In the genomic region with DNA sequence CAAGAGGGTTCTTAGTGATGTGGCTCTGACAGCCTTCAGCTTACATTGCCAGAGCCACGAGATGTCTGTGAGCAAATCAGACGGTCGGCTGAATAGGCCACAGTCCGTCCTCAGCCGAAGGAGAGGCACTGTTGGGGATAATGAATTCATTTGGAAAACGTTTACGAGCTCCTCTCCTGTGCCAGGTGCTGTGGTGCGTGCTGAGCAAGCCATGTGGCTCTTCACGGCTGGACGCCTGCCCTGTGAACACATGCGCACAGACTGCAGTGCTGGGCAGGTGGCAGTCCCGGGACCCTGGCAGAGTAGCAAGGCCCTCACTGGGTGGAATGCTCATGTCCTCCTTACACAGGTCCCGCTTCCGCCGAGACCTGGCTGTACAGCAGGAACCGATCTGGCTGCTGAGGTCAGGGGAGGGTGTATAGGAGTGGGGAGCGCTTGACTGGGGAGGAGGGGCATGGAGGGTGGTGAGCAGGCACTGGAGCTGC, we compare ENCODE assay signal across 9 cellular contexts. TPM values are rescaled to one million over a fixed set of nuclear protein-coding genes. Genes with fewer than 3 reads are reported as not detected.
DNase-seq lines count a peak whose midpoint lies in the region; ATAC-seq and TF ChIP-seq lines count a peak whose summit lies in the region.
"Had no signal": no experiment of that assay in that cellular context is flagged by ENCODE, and none has a peak within 500 bp of the region (broad histone marks: within the 10 kb centered on the region; RNA-seq: fewer than 3 reads in every experiment).

No MANE protein-coding gene starts in this region.

- no peaks in the 10 kb centered on the region for H3K9me3 Mint-ChIP-seq in activated CD4-positive, alpha-beta memory T cell treated with anti-CD3 and anti-CD28 coated beads for 36 hours

- peaks cover 76% of the 10 kb centered on the region for H3K79me2 ChIP-seq in MM.1S (ENCODE audit: low read length)

- TF ChIP-seq CTCF in BE2C (IDR thresholded peaks at IDR 0.05; ENCODE audit: low read depth, low read length) (no peak), MM.1S (IDR thresholded peaks at IDR 0.05; ENCODE audit: low read length) (no peak)

- no peaks in the 10 kb centered on the region; the same call in 1 of the 2 replicates for H3K36me3 ChIP-seq in BE2C
- H3K36me3 ChIP-seq in MM.1S (replicated peaks; ENCODE audit: insufficient read depth, low read length) = no peaks in the 10 kb centered on the region

- H3K27me3 Mint-ChIP-seq in activated CD4-positive, alpha-beta memory T cell treated with anti-CD3 and anti-CD28 coated beads for 36 hours = no peaks in the 10 kb centered on the region

- H3K9ac ChIP-seq in MM.1S (ENCODE audit: low read length) = no peak overlapping the region

- peak overlapping the region; percentile 92 for H3K27ac Mint-ChIP-seq in activated CD4-positive, alpha-beta memory T cell treated with anti-CD3 and anti-CD28 coated beads for 36 hours

- no peaks in the 10 kb centered on the region for H3K9me2 ChIP-seq in MM.1S (replicated peaks; ENCODE audit: insufficient read depth, low read length)

- no peak overlapping the region for H3K4me3 Mint-ChIP-seq in activated CD4-positive, alpha-beta memory T cell treated with anti-CD3 and anti-CD28 coated beads for 36 hours

- peaks cover 70% of the 10 kb centered on the region for H3K4me1 Mint-ChIP-seq in activated CD4-positive, alpha-beta memory T cell treated with anti-CD3 and anti-CD28 coated beads for 36 hours (ENCODE audit: low read depth)

- peaks cover 7% of the 10 kb centered on the region for H3K36me3 Mint-ChIP-seq in activated CD4-positive, alpha-beta memory T cell treated with anti-CD3 and anti-CD28 coated beads for 36 hours

- ATAC-seq in GM21529 (IDR thresholded peaks at IDR 0.05; ENCODE audit: unreplicated experiment) = peak; percentile 33

- H3F3A ChIP-seq in MM.1S (ENCODE audit: insufficient read depth, low read length) = no peaks in the 10 kb centered on the region

- no peaks in the 10 kb centered on the region for H3K9me3 ChIP-seq in BE2C
- no peaks in the 10 kb centered on the region for H3K9me3 ChIP-seq in MM.1S (replicated peaks; ENCODE audit: insufficient read depth, low read length)

- CTCF ChIA-PET in activated CD4-positive, alpha-beta memory T cell treated with anti-CD3 and anti-CD28 coated beads for 36 hours (lab: Charles Lee) = interaction anchor here (1.4 to 3.4 kb wide), 3 partner anchors 10 to 33 kb away, joined by 3 to 22 read pairs (median 5); no protein-coding TSS in a partner anchor

- H3K4me1 ChIP-seq in BE2C (peaks cover 5% of the 10 kb centered on the region), MM.1S (ENCODE audit: low read length) (peaks cover 13% of the 10 kb centered on the region)

- no peak overlapping the region for H2AFZ ChIP-seq in MM.1S (ENCODE audit: low read length)

- intact Hi-C loops in activated CD4-positive, alpha-beta memory T cell treated with anti-CD3 and anti-CD28 coated beads for 36 hours (cut with micrococcal nuclease) = no loop called here

- H3K4me2 ChIP-seq in MM.1S (ENCODE audit: low read depth, low read length) = no peak overlapping the region

- H3K27ac ChIP-seq in MM.1S (ENCODE audit: low read length) = no peak overlapping the region

- H4K20me1 ChIP-seq in MM.1S (ENCODE audit: insufficient read depth, low read length) = 0 out of 2 replicates have a peak, but pooled peaks cover 7% of the 10 kb centered on the region

- peak; percentile 47 for DNase-seq in BE2C
- DNase-seq in activated CD4-positive, alpha-beta memory T cell treated with anti-CD3 and anti-CD28 coated beads for 36 hours = no peak
- peak; percentile 84 for DNase-seq in left kidney (ENCODE audit: low read depth, low spot score)
- no peak for DNase-seq in MM.1S
- no peak for DNase-seq in RKO (ENCODE audit: low spot score)
- DNase-seq in stimulated activated CD4-positive, alpha-beta T cell treated with anti-CD3 and anti-CD28 coated beads, Interleukin-15, amount 100 ng/mL, for 24 hours = no peak
- no peak for DNase-seq in cortex of kidney (lab: John Stamatoyannopoulos, UW)
- DNase-seq: activated CD4-positive, alpha-beta T cell treated with anti-CD3 and anti-CD28 coated beads, Interleukin-2, amount 50 U/mL, for 1 hour had no signal

- H3K4me3 ChIP-seq in BE2C (ENCODE audit: low read depth, low read length) (no peak overlapping the region), MM.1S (ENCODE audit: low read length) (no peak overlapping the region)

- POLR2A ChIA-PET in activated CD4-positive, alpha-beta memory T cell treated with anti-CD3 and anti-CD28 coated beads for 36 hours (lab: Charles Lee) = no interaction called here

- H3K27me3 ChIP-seq in BE2C (no peaks in the 10 kb centered on the region), MM.1S (replicated peaks; ENCODE audit: insufficient read depth, low read length) (no peaks in the 10 kb centered on the region)

RNA-seq across cellular contexts. Expression of a gene that starts 6.8 kb away (rescaled TPM):
- polyA plus RNA-seq in BE2C (2012; ENCODE audit: insufficient read depth, insufficient read length, low read depth) = 7.5 TPM
- total RNA-seq in activated CD4-positive, alpha-beta memory T cell treated with anti-CD3 and anti-CD28 coated beads for 36 hours = 10 to 100 TPM; 33.2 to 34.9 TPM

RNA-seq across cellular contexts. Expression of a gene that starts 31.2 kb away (rescaled TPM):
- polyA plus RNA-seq in BE2C (2012; ENCODE audit: insufficient read depth, insufficient read length, low read depth) = 82.7 TPM
- total RNA-seq in activated CD4-positive, alpha-beta memory T cell treated with anti-CD3 and anti-CD28 coated beads for 36 hours = 10 to 100 TPM; 54.4 to 55.0 TPM

Comparison
In these comparisons a context has a peak if more than half of its experiments do, and no peak if none do; other contexts are left out.
1. DNase-seq: peak in BE2C (single experiment) and left kidney (single experiment); none in activated CD4-positive, alpha-beta memory T cell treated with anti-CD3 and anti-CD28 coated beads for 36 hours (single experiment), MM.1S (single experiment), RKO (single experiment), stimulated activated CD4-positive, alpha-beta T cell treated with anti-CD3 and anti-CD28 coated beads, Interleukin-15, amount 100 ng/mL, for 24 hours (single experiment) and cortex of kidney (single experiment).